Comparison of ENCODE assay signal across 11 cellular contexts in genomic region chr13:48891586-48891985, GRCh38.
A peak's percentile ranks its signal among the peaks of the same experiment; 100 is the strongest.
DNase-seq lines count a peak whose midpoint lies in the region; ATAC-seq and TF ChIP-seq lines count a peak whose summit lies in the region.
"Had no signal": no experiment of that assay in that cellular context is flagged by ENCODE, and none has a peak within 500 bp of the region (broad histone marks: within the 10 kb centered on the region; RNA-seq: fewer than 3 reads in every experiment).

No MANE protein-coding gene starts in this region.

- no peaks in the 10 kb centered on the region for H3K4me1 Mint-ChIP-seq in neural progenitor cell

- H3K4me1 ChIP-seq in mammary epithelial cell (ENCODE audit: insufficient read depth, low read length) = peaks cover 33% of the 10 kb centered on the region
- no peaks in the 10 kb centered on the region for H3K4me1 ChIP-seq in neural progenitor cell

- peak overlapping the region; percentile 12 for H3K9ac ChIP-seq in mammary epithelial cell (ENCODE audit: insufficient read depth, low read length)
- H3K9ac ChIP-seq in neural progenitor cell = no peak overlapping the region

- no peak overlapping the region for H3K4me3 Mint-ChIP-seq in neural progenitor cell
- H3K4me3 Mint-ChIP-seq: T-helper 1 cell treated with Interleukin-12 subunit alpha and Interleukin-12 subunit beta and Interleukin-4 antibody, amounts not matched to agents 30 μg/mL and 1 μg/mL, for 36 hours had no signal

- intact Hi-C loops in mammary epithelial cell (cut with micrococcal nuclease) = loop anchor here (5.0 to 10.0 kb wide), 2 partner anchors 86 to 203 kb away; partner anchors contain the start of gene FNDC3A

- dilution Hi-C loops in mammary epithelial cell (cut with HindIII; ENCODE audit: low sequenced_read_pairs) = loop anchor here (5.0 kb wide), 1 partner anchor 61 kb away; no protein-coding TSS in a partner anchor

- H3K4me2 ChIP-seq in mammary epithelial cell (ENCODE audit: insufficient read depth, low read depth, low read length) (peak overlapping the region; percentile 53), neural progenitor cell (no peak overlapping the region)

- CTCF ChIA-PET in mammary epithelial cell (lab: Charles Lee; ENCODE audit: low non-redundant PET) = no interaction called here

- H2AFZ ChIP-seq in mammary epithelial cell (ENCODE audit: low read depth, low read length) (peak overlapping the region; percentile 60), neural progenitor cell (replicated peaks) (no peak overlapping the region)

- H3K36me3 ChIP-seq in mammary epithelial cell (ENCODE audit: insufficient read depth, low read length) (no peaks in the 10 kb centered on the region), neural progenitor cell (no peaks in the 10 kb centered on the region)

- H4K20me1 ChIP-seq in mammary epithelial cell (ENCODE audit: insufficient read depth, low read length) = no peaks in the 10 kb centered on the region
- no peaks in the 10 kb centered on the region for H4K20me1 ChIP-seq in neural progenitor cell (ENCODE audit: low read depth)

- no peaks in the 10 kb centered on the region for H3K36me3 Mint-ChIP-seq in neural progenitor cell

- no peak overlapping the region for H3K4me3 ChIP-seq in mammary epithelial cell (replicated peaks in 1 of 3; ENCODE audit: insufficient read depth in 1 of 3, low read depth in 2 of 3, low read length in 3 of 3)
- no peak overlapping the region for H3K4me3 ChIP-seq in neural progenitor cell

- H3K27me3 Mint-ChIP-seq in neural progenitor cell (ENCODE audit: insufficient read depth, low read depth) = no peaks in the 10 kb centered on the region

- in situ Hi-C loops in Caki2 (cut with HindIII; ENCODE audit: low pct_unique_long_range_greater_than_20kb, low sequenced_read_pairs) = no loop called here
- in situ Hi-C loops in mammary epithelial cell (cut with MboI; ENCODE audit: low sequenced_read_pairs in 2 of 2) = no loop called here

- H3K9me3 Mint-ChIP-seq in neural progenitor cell = no peaks in the 10 kb centered on the region

- H3K27ac Mint-ChIP-seq in neural progenitor cell = no peak overlapping the region

- H3K27me3 ChIP-seq in mammary epithelial cell (ENCODE audit: insufficient read depth, low read length) = no peaks in the 10 kb centered on the region
- no peaks in the 10 kb centered on the region for H3K27me3 ChIP-seq in neural progenitor cell

- H3K79me2 ChIP-seq in mammary epithelial cell (ENCODE audit: insufficient read depth, low read length) = no peaks in the 10 kb centered on the region
- no peaks in the 10 kb centered on the region for H3K79me2 ChIP-seq in neural progenitor cell (ENCODE audit: low read depth)

- no peaks in the 10 kb centered on the region for H3F3A ChIP-seq in neural progenitor cell (ENCODE audit: low read depth)

- BruUV-seq in mammary epithelial cell (replicated peaks; lab: Mats Ljungman, UMichigan) = no TSS peak

- WGBS in mammary epithelial cell (ENCODE audit: low coverage, missing lambda C conversion rate) = 8% methylated on average over 3 of the region's 3 CpGs

- H3K9me3 ChIP-seq in mammary epithelial cell (replicated peaks; ENCODE audit: insufficient read depth, low read length) = no peaks in the 10 kb centered on the region
- H3K9me3 ChIP-seq in neural progenitor cell (ENCODE audit: low read depth) = no peaks in the 10 kb centered on the region

- TF ChIP-seq CTCF in mammary epithelial cell (conservative IDR thresholded peaks at IDR 0.05 in 1 of 2, IDR thresholded peaks at IDR 0.05 in 1 of 2; ENCODE audit: extremely low read depth in 1 of 2, insufficient read depth in 1 of 2, low read depth in 1 of 2, low read length in 2 of 2) (no peak), neural progenitor cell (IDR thresholded peaks at IDR 0.05) (no peak)

- peak overlapping the region; percentile 88 for H3K27ac ChIP-seq in mammary epithelial cell (ENCODE audit: insufficient read depth, low read depth, low read length)
- H3K27ac ChIP-seq in neural progenitor cell = no peak overlapping the region

- peak; percentile 30 for DNase-seq in Caki2 (ENCODE audit: low read depth)
- peak; percentile 71 for DNase-seq in M059J (ENCODE audit: low read depth)
- peak; percentile 81 for DNase-seq in mammary epithelial cell
- DNase-seq in myocyte (ENCODE audit: low read depth) = peak; percentile 62
- DNase-seq in neural progenitor cell (ENCODE audit: low spot score) = no peak
- DNase-seq in GOT3 (lab: John Stamatoyannopoulos, UW) = no peak
- DNase-seq: effector CD4-positive, alpha-beta T cell; NCI-H69 had no signal

- ATAC-seq in HG02642 (IDR thresholded peaks at IDR 0.05; ENCODE audit: poor library complexity, unreplicated experiment) = no peak
- ATAC-seq in HG02938 (IDR thresholded peaks at IDR 0.05; ENCODE audit: unreplicated experiment) = no peak

Comparison
In these comparisons a context has a peak if more than half of its experiments do, and no peak if none do; other contexts are left out.
1. DNase-seq: peak in Caki2 (single experiment), M059J (single experiment), mammary epithelial cell (single experiment) and myocyte (single experiment); none in neural progenitor cell (single experiment) and GOT3 (single experiment).